ENCODE assay signal across 8 cellular contexts in genomic region chr10:69087600-69088470, GRCh38. TPM values are rescaled to one million over a fixed set of nuclear protein-coding genes. Genes with fewer than 3 reads are reported as not detected.
DNase-seq lines count a peak whose midpoint lies in the region; ATAC-seq and TF ChIP-seq lines count a peak whose summit lies in the region.

SRGN (plus strand) TSS chr10:69088103; CDS start chr10:69088158, 55 bp downstream.

- H3K27ac Mint-ChIP-seq in activated CD8-positive, alpha-beta T cell treated with anti-CD3 and anti-CD28 coated beads for 36 hours: peak within 1 kb of the TSS; percentile 99
- H3K27ac Mint-ChIP-seq in naive B cell: peak within 1 kb of the TSS; percentile 85 to 97 (median 94)

- intact Hi-C loops in activated CD8-positive, alpha-beta T cell treated with anti-CD3 and anti-CD28 coated beads for 36 hours (cut with micrococcal nuclease): loop anchor here (2.0 to 5.0 kb wide), 2 partner anchors 34 to 91 kb away; partner anchors contain the start of gene VPS26A

- H3K9me3 ChIP-seq in KOPT-K1 (ENCODE audit: insufficient read depth, low read length, poor library complexity, severe bottlenecking): no peaks in the 10 kb centered on the region
- no peaks in the 10 kb centered on the region for H3K9me3 ChIP-seq in subcutaneous abdominal adipose tissue (ENCODE audit: control insufficient read depth in 5 of 5, low read length in 5 of 5)

- H3K36me3 ChIP-seq in KOPT-K1 (ENCODE audit: insufficient read depth, low read length): no peaks in the 10 kb centered on the region
- H3K36me3 ChIP-seq in subcutaneous abdominal adipose tissue (ENCODE audit: control insufficient read depth in 5 of 5, insufficient read depth in 5 of 5, low read length in 5 of 5): no peaks in the 10 kb centered on the region

- peak within 1 kb of the TSS; percentile 70 for H3K27ac ChIP-seq in KOPT-K1 (ENCODE audit: low read depth, low read length, poor library complexity, severe bottlenecking)
- peak within 1 kb of the TSS; percentile 92 for H3K27ac ChIP-seq in subcutaneous abdominal adipose tissue (ENCODE audit: low read depth, low read length)

- CTCF ChIA-PET in activated CD8-positive, alpha-beta T cell treated with anti-CD3 and anti-CD28 coated beads for 36 hours (lab: Charles Lee): interaction anchor here (1.0 to 4.4 kb wide), 6 partner anchors 23 to 83 kb away, joined by 3 to 18 read pairs (median 6); no protein-coding TSS in a partner anchor

- peaks cover 0 to 37% (median 21%) of the 10 kb centered on the region in 5 donors for H3K4me1 ChIP-seq in subcutaneous abdominal adipose tissue (ENCODE audit: control insufficient read depth in 5 of 5, insufficient read depth in 5 of 5, low read length in 5 of 5)

- POLR2A ChIA-PET in activated CD8-positive, alpha-beta T cell treated with anti-CD3 and anti-CD28 coated beads for 36 hours (lab: Charles Lee): interaction anchor here (0.6 to 10.7 kb wide), 21 partner anchors 10 to 756 kb away, joined by 3 to 77 read pairs (median 6); partner anchors contain the start of genes DDX21, HNRNPH3, SUPV3L1 and VPS26A

- TF ChIP-seq CTCF in activated CD8-positive, alpha-beta T cell treated with anti-CD3 and anti-CD28 coated beads for 36 hours (IDR thresholded peaks at IDR 0.05): no peak

- H3K4me3 Mint-ChIP-seq in activated CD8-positive, alpha-beta T cell treated with anti-CD3 and anti-CD28 coated beads for 36 hours: peak within 1 kb of the TSS; percentile 98
- H3K4me3 Mint-ChIP-seq in naive B cell: peak within 1 kb of the TSS; percentile 85 to 94 (median 88)

- H3K4me3 ChIP-seq in subcutaneous abdominal adipose tissue (ENCODE audit: low read depth in 1 of 5, low read length in 5 of 5): peak within 1 kb of the TSS; percentile 59 to 84 (median 65)

- no peaks in the 10 kb centered on the region for H3K9me3 Mint-ChIP-seq in activated CD8-positive, alpha-beta T cell treated with anti-CD3 and anti-CD28 coated beads for 36 hours
- H3K9me3 Mint-ChIP-seq in naive B cell: no peaks in the 10 kb centered on the region

- DNase-seq in Ammon's horn (ENCODE audit: low spot score) (peak; percentile 79), naive B cell (peak; percentile 57), iPS-NIHi7 (ENCODE audit: extremely low spot score) (no peak)
- DNase-seq in activated CD8-positive, alpha-beta T cell treated with anti-CD3 and anti-CD28 coated beads for 36 hours: peak; percentile 90
- DNase-seq in effector CD8-positive, alpha-beta T cell (lab: John Stamatoyannopoulos, UW): peak; percentile 61

- peaks cover 1% of the 10 kb centered on the region for H3K27me3 Mint-ChIP-seq in activated CD8-positive, alpha-beta T cell treated with anti-CD3 and anti-CD28 coated beads for 36 hours
- no peaks in the 10 kb centered on the region for H3K27me3 Mint-ChIP-seq in naive B cell

- H3K36me3 Mint-ChIP-seq in activated CD8-positive, alpha-beta T cell treated with anti-CD3 and anti-CD28 coated beads for 36 hours (ENCODE audit: low read depth): peaks cover 41% of the 10 kb centered on the region
- H3K36me3 Mint-ChIP-seq in naive B cell: no peaks in the 10 kb centered on the region

- H3K9ac ChIP-seq in subcutaneous abdominal adipose tissue (ENCODE audit: low read length in 5 of 5): peak within 1 kb of the TSS; percentile 58 to 87 (median 83)

- peaks cover 48% of the 10 kb centered on the region for H3K4me1 Mint-ChIP-seq in activated CD8-positive, alpha-beta T cell treated with anti-CD3 and anti-CD28 coated beads for 36 hours (ENCODE audit: low read depth)
- H3K4me1 Mint-ChIP-seq in naive B cell: peaks cover 45 to 64% (median 48%) of the 10 kb centered on the region in 3 donors

- peak; percentile 54 for ATAC-seq in GM21367 (IDR thresholded peaks at IDR 0.05; ENCODE audit: unreplicated experiment)
- ATAC-seq in activated CD8-positive, alpha-beta T cell treated with anti-CD3 and anti-CD28 coated beads for 36 hours: peak; percentile 67
- peak; percentile 67 to 68 for ATAC-seq in naive B cell (ENCODE audit: low read depth in 2 of 2)

- H3K27me3 ChIP-seq in subcutaneous abdominal adipose tissue (ENCODE audit: control insufficient read depth in 5 of 5, insufficient read depth in 4 of 5, low read length in 5 of 5): no peaks in the 10 kb centered on the region

RNA-seq across cellular contexts. Expression of gene SRGN, which starts in this region (rescaled TPM):
- total RNA-seq in activated CD8-positive, alpha-beta T cell treated with anti-CD3 and anti-CD28 coated beads for 36 hours: 100 to 1,000 TPM; 279 to 292 TPM
- 10 to 100 TPM; 25.2 to 40.7 (median 33.6) TPM for polyA plus RNA-seq in naive B cell (ENCODE audit: low read depth in 6 of 6)
